Comparison of ENCODE assay signal across 20 cellular contexts in the genomic region with DNA sequence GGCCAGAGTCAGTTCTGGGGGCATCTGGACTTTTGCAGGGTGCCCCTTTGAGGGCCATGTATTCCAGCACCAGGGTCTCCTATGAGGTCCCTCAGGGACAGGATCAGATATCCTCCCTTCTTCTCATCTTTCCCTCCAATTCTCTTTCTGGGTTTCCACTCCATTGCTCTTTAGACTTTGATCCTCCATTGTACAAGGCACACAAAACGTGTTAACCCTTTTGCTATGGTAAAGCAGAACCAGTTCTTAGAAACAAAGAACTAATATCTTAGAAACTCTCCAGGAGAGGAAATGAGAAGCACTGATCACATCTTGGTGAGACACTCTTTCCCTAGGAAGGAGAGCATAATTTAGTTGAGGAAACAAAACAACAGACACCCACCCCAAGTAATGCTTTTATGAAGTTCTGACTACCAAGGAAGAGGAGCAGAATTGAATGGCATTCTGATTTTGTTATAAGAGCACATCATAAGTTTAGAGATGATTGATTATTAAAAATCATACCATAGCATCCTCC.
"Had no signal": no experiment of that assay in that cellular context is flagged by ENCODE, and none has a peak within 500 bp of the region (broad histone marks: within the 10 kb centered on the region; RNA-seq: fewer than 3 reads in every experiment).

No MANE protein-coding gene starts in this region.

- ATAC-seq: activated T-cell treated with anti-CD3 and anti-CD28 coated beads, Interleukin-2, amount 50 U/mL, for 4 hours; heart left ventricle; left ventricle myocardium superior had no signal

- DNase-seq: activated CD4-positive, alpha-beta T cell treated with anti-CD3 and anti-CD28 coated beads, Interleukin-2, amount 50 U/mL, for 4 hours; activated CD4-positive, CD25-positive, alpha-beta regulatory T cell treated with anti-CD3 and anti-CD28 coated beads, Interleukin-2, amount 50 U/mL, for 72 hours; activated effector memory CD4-positive, alpha-beta T cell treated with anti-CD3 and anti-CD28 coated beads, Interleukin-2, amount 50 U/mL, for 16 hours; activated T-cell treated with anti-CD3 and anti-CD28 coated beads, Interleukin-2, amount 50 U/mL, for 4 hours; cerebellar nuclear complex; dorsolateral prefrontal cortex; esophagus squamous epithelium; heart left ventricle; left ventricle myocardium superior; mesendoderm; ovary; stimulated activated CD4-positive, alpha-beta T cell treated with anti-CD3 and anti-CD28 coated beads, Interleukin-15, amount 100 ng/mL, for 24 hours; stimulated activated CD4-positive, alpha-beta T cell treated with anti-CD3 and anti-CD28 coated beads, Interleukin-4, amount 100 ng/mL, for 24 hours had no signal

- H3K9me3 Mint-ChIP-seq: activated T-cell treated with anti-CD3 and anti-CD28 coated beads, Interleukin-2, amount 50 U/mL, for 4 hours; stimulated activated naive CD8-positive, alpha-beta T cell treated with anti-CD3 and anti-CD28 coated beads, Interleukin-15, Interleukin-2, amounts not matched to agents 100 ng/mL and 50 ng/mL, for 24 hours; T-helper 1 cell treated with Interleukin-12 subunit alpha and Interleukin-12 subunit beta and Interleukin-4 antibody, amounts not matched to agents 30 μg/mL and 1 μg/mL, for 36 hours had no signal

- H3K4me3 Mint-ChIP-seq: activated naive CD8-positive, alpha-beta T cell; activated T-cell treated with anti-CD3 and anti-CD28 coated beads, Interleukin-2, amount 50 U/mL, for 4 hours; stimulated activated naive CD8-positive, alpha-beta T cell treated with anti-CD3 and anti-CD28 coated beads, Interleukin-15, Interleukin-2, amounts not matched to agents 100 ng/mL and 50 ng/mL, for 24 hours; T-helper 1 cell treated with Interleukin-12 subunit alpha and Interleukin-12 subunit beta and Interleukin-4 antibody, amounts not matched to agents 30 μg/mL and 1 μg/mL, for 36 hours had no signal

- FAIRE-seq: endometrium, frontal cortex, keratinocyte had no signal

- H3K4me1 ChIP-seq: esophagus squamous epithelium, heart left ventricle had no signal

- H3K27ac Mint-ChIP-seq: activated naive CD8-positive, alpha-beta T cell; stimulated activated naive CD8-positive, alpha-beta T cell treated with anti-CD3 and anti-CD28 coated beads, Interleukin-15, Interleukin-2, amounts not matched to agents 100 ng/mL and 50 ng/mL, for 24 hours; T-helper 1 cell treated with Interleukin-12 subunit alpha and Interleukin-12 subunit beta and Interleukin-4 antibody, amounts not matched to agents 30 μg/mL and 1 μg/mL, for 36 hours had no signal

- H3K36me3 ChIP-seq: esophagus squamous epithelium, heart left ventricle, ovary, thoracic aorta had no signal

- H3K4me3 ChIP-seq: dorsolateral prefrontal cortex, esophagus squamous epithelium, heart left ventricle, ovary, thoracic aorta had no signal

- H3K27ac ChIP-seq: dorsolateral prefrontal cortex, esophagus squamous epithelium, heart left ventricle, ovary, thoracic aorta had no signal

- H3K27me3 Mint-ChIP-seq: activated naive CD8-positive, alpha-beta T cell had no signal

- H3K27me3 ChIP-seq: esophagus squamous epithelium, ovary had no signal

- H3K36me3 Mint-ChIP-seq: activated naive CD8-positive, alpha-beta T cell had no signal

- H3K9me3 ChIP-seq: esophagus squamous epithelium, heart left ventricle, ovary, thoracic aorta had no signal
